In genomic region chr2:43100362-43100882, GRCh38 we compare ENCODE assay signal across 13 cellular contexts.
DNase-seq lines count a peak whose midpoint lies in the region; ATAC-seq and TF ChIP-seq lines count a peak whose summit lies in the region.
"Had no signal": no experiment of that assay in that cellular context is flagged by ENCODE, and none has a peak within 500 bp of the region (broad histone marks: within the 10 kb centered on the region; RNA-seq: fewer than 3 reads in every experiment).

No MANE protein-coding gene starts in this region.

- peak overlapping the region; percentile 22 for H3K27ac Mint-ChIP-seq in T-helper 17 cell
- H3K27ac Mint-ChIP-seq: activated T-helper 17 cell treated with anti-CD3 and anti-CD28 coated beads, Interleukin-2, amount 50 U/mL, for 72 hours had no signal

- H4K20me1 ChIP-seq in BLaER1, result no peaks in the 10 kb centered on the region

- peaks cover 2% of the 10 kb centered on the region; the same call in 1 of the 2 replicates for H3K9me3 ChIP-seq in BLaER1
- no peaks in the 10 kb centered on the region for H3K9me3 ChIP-seq in T-helper 17 cell (ENCODE audit: control insufficient read depth, low read length, poor library complexity, severe bottlenecking)
- H3K9me3 ChIP-seq in iPS-20b (ENCODE audit: insufficient read depth, low read depth, low read length), result no peaks in the 10 kb centered on the region

- H3K4me1 ChIP-seq in BLaER1, result peaks cover 48% of the 10 kb centered on the region
- peaks cover 12% of the 10 kb centered on the region; the same call in 1 of the 2 replicates for H3K4me1 ChIP-seq in iPS-20b (ENCODE audit: insufficient read depth, low read length)

- no peak for DNase-seq in T-helper 17 cell
- no peak for DNase-seq in retinal pigment epithelial cell (ENCODE audit: low read depth)
- DNase-seq in NCI-H82 (lab: John Stamatoyannopoulos, UW), result no peak
- DNase-seq: activated CD4-positive, CD25-positive, alpha-beta regulatory T cell; NCI-H1694 had no signal

- no peak overlapping the region for H3K4me3 Mint-ChIP-seq in T-helper 17 cell
- H3K4me3 Mint-ChIP-seq: activated T-helper 17 cell treated with anti-CD3 and anti-CD28 coated beads, Interleukin-2, amount 50 U/mL, for 72 hours had no signal

- H3K9ac ChIP-seq in BLaER1 (peak overlapping the region; percentile 57; the same call in 1 of the 2 replicates), iPS-20b (ENCODE audit: low read depth, low read length) (peak overlapping the region; percentile 65; the same call in 1 of the 2 replicates)

- no peaks in the 10 kb centered on the region for H3K27me3 Mint-ChIP-seq in T-helper 17 cell
- H3K27me3 Mint-ChIP-seq: activated T-helper 17 cell treated with anti-CD3 and anti-CD28 coated beads, Interleukin-2, amount 50 U/mL, for 72 hours had no signal

- H3K27me3 ChIP-seq in BLaER1 (no peaks in the 10 kb centered on the region), iPS-20b (ENCODE audit: insufficient read depth, low read length) (peaks cover 32% of the 10 kb centered on the region; the same call in 1 of the 2 replicates)

- H3K36me3 Mint-ChIP-seq in T-helper 17 cell (ENCODE audit: low read depth), result peaks cover 2% of the 10 kb centered on the region

- no peak for TF ChIP-seq CTCF in retinal pigment epithelial cell (conservative IDR thresholded peaks at IDR 0.05; ENCODE audit: low read depth, low read length)

- H3K4me3 ChIP-seq in BLaER1, result peak overlapping the region; percentile 59
- H3K4me3 ChIP-seq in iPS-20b (ENCODE audit: low read length), result peak overlapping the region; percentile 53; the same call in 1 of the 2 replicates
- H3K4me3 ChIP-seq in retinal pigment epithelial cell (ENCODE audit: low read length), result peak overlapping the region; percentile 32
- H3K4me3 ChIP-seq: PC-9 had no signal

- no peaks in the 10 kb centered on the region for H3K4me1 Mint-ChIP-seq in T-helper 17 cell
- H3K4me1 Mint-ChIP-seq: activated T-helper 17 cell treated with anti-CD3 and anti-CD28 coated beads, Interleukin-2, amount 50 U/mL, for 72 hours had no signal

- H3K36me3 ChIP-seq in BLaER1 (peaks cover 9% of the 10 kb centered on the region; the same call in 1 of the 2 replicates), iPS-20b (ENCODE audit: insufficient read depth, low read depth, low read length) (no peaks in the 10 kb centered on the region)

- ATAC-seq in T-helper 17 cell (no peak), GM21723 (IDR thresholded peaks at IDR 0.05; ENCODE audit: unreplicated experiment) (no peak), GM21619 (IDR thresholded peaks at IDR 0.05; ENCODE audit: unreplicated experiment) (no peak), SK-N-SH treated with all-trans-retinoic acid at 6 μM for 48 hours (no peak)
- ATAC-seq: activated T-helper 17 cell treated with anti-CD3 and anti-CD28 coated beads, Interleukin-2, amount 50 U/mL, for 72 hours had no signal

- H3K27ac ChIP-seq in BLaER1 (peak overlapping the region; percentile 51; the same call in 1 of the 2 replicates), iPS-20b (ENCODE audit: low read length) (peak overlapping the region; percentile 42)
- H3K27ac ChIP-seq: HL-60, PC-9 had no signal

- H3K4me2 ChIP-seq in BLaER1, result peak overlapping the region; percentile 76
- H3K4me2 ChIP-seq: PC-9 had no signal

TF ChIP-seq in SK-N-SH treated with all-trans-retinoic acid at 6 μM for 48 hours, 23 proteins besides CTCF, POLR2A, EP300 and RAD21:
- TF ChIP-seq TSHZ2 (CRISPR knock-in tag; IDR thresholded peaks at IDR 0.05) (no peak), ZNF565 (CRISPR knock-in tag; conservative IDR thresholded peaks at IDR 0.05; ENCODE audit: low read depth) (no peak), PATZ1 (CRISPR knock-in tag; IDR thresholded peaks at IDR 0.05; ENCODE audit: borderline replicate concordance) (no peak), POU6F1 (CRISPR knock-in tag; IDR thresholded peaks at IDR 0.05; ENCODE audit: borderline replicate concordance, low read depth) (no peak), ISL1 (CRISPR knock-in tag; IDR thresholded peaks at IDR 0.05) (no peak), OSR1 (CRISPR knock-in tag; IDR thresholded peaks at IDR 0.05) (no peak), ZC3H10 (CRISPR knock-in tag; IDR thresholded peaks at IDR 0.05) (no peak), CREB5 (CRISPR knock-in tag; IDR thresholded peaks at IDR 0.05; ENCODE audit: low read depth) (no peak), CSRNP3 (CRISPR knock-in tag; IDR thresholded peaks at IDR 0.05) (no peak), BACH2 (CRISPR knock-in tag; IDR thresholded peaks at IDR 0.05; ENCODE audit: borderline replicate concordance) (no peak), ZNF70 (CRISPR knock-in tag; IDR thresholded peaks at IDR 0.05) (no peak), PPARA (CRISPR knock-in tag; IDR thresholded peaks at IDR 0.05; ENCODE audit: borderline replicate concordance) (no peak), ZFP30 (CRISPR knock-in tag; IDR thresholded peaks at IDR 0.05) (no peak), ZNF8 (CRISPR knock-in tag; IDR thresholded peaks at IDR 0.05) (no peak)
